21 cellular contexts compared by ENCODE assay signal in the genomic region with DNA sequence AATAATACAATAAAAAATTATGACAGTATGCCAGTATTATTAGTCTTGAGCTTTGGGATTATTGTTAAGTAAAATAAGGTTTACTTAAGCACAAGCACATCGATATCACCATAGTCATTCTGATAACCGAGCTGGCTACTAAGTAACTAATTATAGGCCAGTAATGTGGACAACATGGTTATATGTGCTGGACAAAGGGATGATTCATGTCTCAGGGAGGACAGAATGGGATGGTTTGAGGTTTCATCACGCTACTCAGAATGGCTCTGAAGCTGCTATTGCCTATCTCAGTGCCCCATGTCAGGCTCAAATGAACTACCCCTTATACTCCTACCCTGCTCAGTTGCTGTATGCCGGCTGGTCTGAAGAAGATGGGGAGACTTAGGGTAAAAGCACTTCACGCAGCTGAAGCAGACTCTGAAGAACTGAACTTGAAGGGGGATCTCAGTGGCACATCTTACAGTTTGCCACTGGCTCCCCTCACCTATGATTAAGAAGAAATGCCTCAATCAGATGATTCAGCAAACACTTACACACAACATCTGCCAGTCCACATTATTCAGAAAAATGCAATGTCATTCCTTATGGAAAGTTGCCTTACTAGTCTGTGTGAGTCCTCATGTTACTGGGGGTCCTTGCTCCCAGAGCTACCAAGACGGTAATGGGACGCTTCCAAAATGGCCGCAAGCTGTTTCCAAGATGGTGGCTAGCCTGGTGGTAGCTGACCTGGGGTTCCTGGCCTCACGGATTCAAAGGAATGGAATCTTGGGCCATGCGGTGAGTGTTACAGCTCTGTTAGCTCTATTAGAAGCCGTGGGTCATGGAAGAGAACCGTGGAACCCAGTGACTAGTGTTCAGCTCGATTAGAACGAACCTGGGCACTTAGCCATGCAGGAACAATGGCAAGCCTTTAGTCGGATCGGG.
"Had no signal": no experiment of that assay in that cellular context is flagged by ENCODE, and none has a peak within 500 bp of the region (broad histone marks: within the 10 kb centered on the region; RNA-seq: fewer than 3 reads in every experiment).

No MANE protein-coding gene starts in this region.

- H3K27me3 Mint-ChIP-seq: activated CD8-positive, alpha-beta memory T cell treated with anti-CD3 and anti-CD28 coated beads, Interleukin-2, amount 10 ng/mL, durations not matched to agents 7 days and 5 days; activated naive CD8-positive, alpha-beta T cell; activated T-cell treated with anti-CD3 and anti-CD28 coated beads, Interleukin-2, amount 50 U/mL, for 24 hours; brain; central memory CD8-positive, alpha-beta T cell; naive thymus-derived CD4-positive, alpha-beta T cell; stimulated activated naive CD8-positive, alpha-beta T cell treated with anti-CD3 and anti-CD28 coated beads, Interleukin-15, amount 100 ng/mL, for 72 hours had no signal

- H3K27me3 ChIP-seq: sigmoid colon had no signal

- H3K36me3 ChIP-seq: sigmoid colon, thoracic aorta had no signal

- ATAC-seq: activated CD8-positive, alpha-beta memory T cell treated with anti-CD3 and anti-CD28 coated beads, Interleukin-2, amount 10 ng/mL, durations not matched to agents 7 days and 5 days; naive thymus-derived CD4-positive, alpha-beta T cell; psoas muscle; stimulated activated naive CD8-positive, alpha-beta T cell treated with anti-CD3 and anti-CD28 coated beads, Interleukin-15, amount 100 ng/mL, for 72 hours had no signal

- H3K4me3 Mint-ChIP-seq: activated CD8-positive, alpha-beta memory T cell treated with anti-CD3 and anti-CD28 coated beads, Interleukin-2, amount 10 ng/mL, durations not matched to agents 7 days and 5 days; activated naive CD8-positive, alpha-beta T cell; activated T-cell treated with anti-CD3 and anti-CD28 coated beads, Interleukin-2, amount 50 U/mL, for 24 hours; brain; central memory CD8-positive, alpha-beta T cell; mesothelial cell of epicardium; naive thymus-derived CD4-positive, alpha-beta T cell; stimulated activated naive CD8-positive, alpha-beta T cell treated with anti-CD3 and anti-CD28 coated beads, Interleukin-15, amount 100 ng/mL, for 72 hours had no signal

- H3K9me3 Mint-ChIP-seq: activated T-cell treated with anti-CD3 and anti-CD28 coated beads, Interleukin-2, amount 50 U/mL, for 24 hours; central memory CD8-positive, alpha-beta T cell had no signal

- H3K4me3 ChIP-seq: psoas muscle, sigmoid colon, thoracic aorta had no signal

- FAIRE-seq: frontal cortex, keratinocyte, urothelium cell line had no signal

- H3K36me3 Mint-ChIP-seq: brain, mesothelial cell of epicardium had no signal

- H3K9me3 ChIP-seq: psoas muscle, sigmoid colon, thoracic aorta had no signal

- H3K27ac ChIP-seq: psoas muscle, sigmoid colon, thoracic aorta had no signal

- H3K27ac Mint-ChIP-seq: activated CD8-positive, alpha-beta memory T cell treated with anti-CD3 and anti-CD28 coated beads, Interleukin-2, amount 10 ng/mL, durations not matched to agents 7 days and 5 days; activated naive CD8-positive, alpha-beta T cell; activated T-cell treated with anti-CD3 and anti-CD28 coated beads, Interleukin-2, amount 50 U/mL, for 24 hours; brain; mesothelial cell of epicardium; naive thymus-derived CD4-positive, alpha-beta T cell had no signal

- DNase-seq: activated CD4-positive, alpha-beta T cell treated with anti-CD3 and anti-CD28 coated beads, Interleukin-2, amount 50 U/mL, for 48 hours; activated CD4-positive, CD25-positive, alpha-beta regulatory T cell treated with anti-CD3 and anti-CD28 coated beads, Interleukin-2, amount 50 U/mL, for 72 hours; activated CD8-positive, alpha-beta memory T cell treated with anti-CD3 and anti-CD28 coated beads, Interleukin-2, amount 10 ng/mL, durations not matched to agents 7 days and 5 days; activated effector memory CD4-positive, alpha-beta T cell treated with anti-CD3 and anti-CD28 coated beads, Interleukin-2, amount 50 U/mL, for 16 hours; activated T-cell treated with anti-CD3 and anti-CD28 coated beads, Interleukin-2, amount 50 U/mL, for 24 hours; amygdala; effector memory CD4-positive, alpha-beta T cell; naive thymus-derived CD4-positive, alpha-beta T cell; psoas muscle; sigmoid colon; stimulated activated CD4-positive, alpha-beta T cell treated with anti-CD3 and anti-CD28 coated beads, Interleukin-4, amount 100 ng/mL, for 1 hour; stimulated activated CD8-positive, alpha-beta memory T cell treated with anti-CD3 and anti-CD28 coated beads, Interleukin-4, amount 100 ng/mL, for 48 hours; stimulated activated naive CD8-positive, alpha-beta T cell treated with anti-CD3 and anti-CD28 coated beads, Interleukin-15, amount 100 ng/mL, for 72 hours had no signal

- H3K4me1 ChIP-seq: psoas muscle had no signal
